In genomic region chr20:19932170-19932667, GRCh38 we compare ENCODE assay signal across 12 cellular contexts.
DNase-seq lines count a peak whose midpoint lies in the region; ATAC-seq and TF ChIP-seq lines count a peak whose summit lies in the region.
"Had no signal": no experiment of that assay in that cellular context is flagged by ENCODE, and none has a peak within 500 bp of the region (broad histone marks: within the 10 kb centered on the region; RNA-seq: fewer than 3 reads in every experiment).

No MANE protein-coding gene starts in this region.

- H3K9ac ChIP-seq in rectal smooth muscle tissue (ENCODE audit: low read length), result no peak overlapping the region

- intact Hi-C loops in left ventricle myocardium superior (cut with micrococcal nuclease) (no loop called here), Caco-2 (cut with micrococcal nuclease; ENCODE audit: unreplicated experiment) (no loop called here)

- peaks cover 25% of the 10 kb centered on the region for H3K4me1 Mint-ChIP-seq in Caco-2 (ENCODE audit: low read depth, unreplicated experiment)
- H3K4me1 Mint-ChIP-seq in activated CD4-positive, alpha-beta T cell treated with anti-CD3 and anti-CD28 coated beads, Interleukin-2, amount 10 ng/mL, durations not matched to agents 7 days and 5 days, result peaks cover 4% of the 10 kb centered on the region

- DNase-seq in CD1c-positive myeloid dendritic cell (ENCODE audit: extremely low spot score) (peak; percentile 70), astrocyte of the spinal cord (ENCODE audit: low read depth, low spot score) (peak; percentile 76), left ventricle myocardium superior (no peak), Caco-2 (no peak)
- DNase-seq in activated CD4-positive, alpha-beta T cell treated with anti-CD3 and anti-CD28 coated beads, Interleukin-2, amount 10 ng/mL, durations not matched to agents 7 days and 5 days, result no peak
- DNase-seq: activated CD8-positive, alpha-beta T cell treated with anti-CD3 and anti-CD28 coated beads, Interleukin-2, amount 10 ng/mL, durations not matched to agents 7 days and 5 days; CD8-positive, alpha-beta memory T cell; retina; stimulated activated naive CD8-positive, alpha-beta T cell treated with anti-CD3 and anti-CD28 coated beads, Interleukin-15, Interleukin-2, amounts not matched to agents 100 U/mL and 50 U/mL, for 24 hours had no signal

- H3K27ac ChIP-seq in rectal smooth muscle tissue (ENCODE audit: low read depth, low read length), result peak overlapping the region; percentile 5

- TF ChIP-seq CTCF in astrocyte of the spinal cord (IDR thresholded peaks at IDR 0.05; ENCODE audit: low read depth, low read length) (no peak), Caco-2 (IDR thresholded peaks at IDR 0.05; ENCODE audit: insufficient read depth in 1 of 2, low read depth in 1 of 2, low read length in 1 of 2, severe bottlenecking in 1 of 2, unreplicated experiment in 1 of 2) (no peak)

- BruUV-seq in Caco-2 (replicated peaks; lab: Mats Ljungman, UMichigan), result no TSS peak

- H3K4me1 ChIP-seq in rectal smooth muscle tissue (ENCODE audit: control insufficient read depth, insufficient read depth, low read length), result peaks cover 7% of the 10 kb centered on the region
- H3K4me1 ChIP-seq in Caco-2, result peaks cover 22% of the 10 kb centered on the region

- H3K27ac Mint-ChIP-seq in Caco-2 (ENCODE audit: unreplicated experiment), result no peak overlapping the region
- H3K27ac Mint-ChIP-seq in activated CD4-positive, alpha-beta T cell treated with anti-CD3 and anti-CD28 coated beads, Interleukin-2, amount 10 ng/mL, durations not matched to agents 7 days and 5 days, result no peak overlapping the region
- H3K27ac Mint-ChIP-seq: activated CD8-positive, alpha-beta T cell treated with anti-CD3 and anti-CD28 coated beads, Interleukin-2, amount 10 ng/mL, durations not matched to agents 7 days and 5 days had no signal

- H3K9me3 Mint-ChIP-seq in Caco-2 (ENCODE audit: unreplicated experiment), result no peaks in the 10 kb centered on the region
- H3K9me3 Mint-ChIP-seq in activated CD4-positive, alpha-beta T cell treated with anti-CD3 and anti-CD28 coated beads, Interleukin-2, amount 10 ng/mL, durations not matched to agents 7 days and 5 days, result no peaks in the 10 kb centered on the region

- POLR2A ChIA-PET in Caco-2 (lab: Charles Lee), result no interaction called here
- POLR2A ChIA-PET in activated CD4-positive, alpha-beta T cell treated with anti-CD3 and anti-CD28 coated beads, Interleukin-2, amount 10 ng/mL, durations not matched to agents 7 days and 5 days (lab: Charles Lee), result no interaction called here

- in situ Hi-C loops in astrocyte of the spinal cord (cut with HindIII; ENCODE audit: low sequenced_read_pairs), result no loop called here

- H3K27me3 Mint-ChIP-seq in Caco-2 (ENCODE audit: insufficient read depth, unreplicated experiment), result no peaks in the 10 kb centered on the region
- H3K27me3 Mint-ChIP-seq in activated CD4-positive, alpha-beta T cell treated with anti-CD3 and anti-CD28 coated beads, Interleukin-2, amount 10 ng/mL, durations not matched to agents 7 days and 5 days, result peaks cover 20% of the 10 kb centered on the region

- no peak overlapping the region for H3K4me3 Mint-ChIP-seq in Caco-2 (ENCODE audit: unreplicated experiment)
- no peak overlapping the region for H3K4me3 Mint-ChIP-seq in activated CD4-positive, alpha-beta T cell treated with anti-CD3 and anti-CD28 coated beads, Interleukin-2, amount 10 ng/mL, durations not matched to agents 7 days and 5 days
- H3K4me3 Mint-ChIP-seq: activated CD8-positive, alpha-beta T cell treated with anti-CD3 and anti-CD28 coated beads, Interleukin-2, amount 10 ng/mL, durations not matched to agents 7 days and 5 days; CD8-positive, alpha-beta memory T cell had no signal

- H3K9me3 ChIP-seq in Caco-2, result no peaks in the 10 kb centered on the region

- CTCF ChIA-PET in Caco-2 (lab: Charles Lee), result no interaction called here
- CTCF ChIA-PET in activated CD4-positive, alpha-beta T cell treated with anti-CD3 and anti-CD28 coated beads, Interleukin-2, amount 10 ng/mL, durations not matched to agents 7 days and 5 days (lab: Charles Lee), result no interaction called here

- H3K27me3 ChIP-seq in rectal smooth muscle tissue (ENCODE audit: control insufficient read depth, insufficient read depth, low read length), result no peaks in the 10 kb centered on the region
- H3K27me3 ChIP-seq in Caco-2 (replicated peaks; ENCODE audit: control insufficient read depth, insufficient read depth, low read length), result no peaks in the 10 kb centered on the region

- peak; percentile 69 for ATAC-seq in left ventricle myocardium superior
- ATAC-seq in GM19035 (IDR thresholded peaks at IDR 0.05; ENCODE audit: unreplicated experiment), result no peak
- ATAC-seq in GM18517 (IDR thresholded peaks at IDR 0.05; ENCODE audit: unreplicated experiment), result no peak
- ATAC-seq: activated CD8-positive, alpha-beta T cell treated with anti-CD3 and anti-CD28 coated beads, Interleukin-2, amount 10 ng/mL, durations not matched to agents 7 days and 5 days; stimulated activated naive CD8-positive, alpha-beta T cell treated with anti-CD3 and anti-CD28 coated beads, Interleukin-15, Interleukin-2, amounts not matched to agents 100 U/mL and 50 U/mL, for 24 hours had no signal

- H3K4me3 ChIP-seq in astrocyte of the spinal cord (ENCODE audit: low read depth, low read length) (no peak overlapping the region), rectal smooth muscle tissue (ENCODE audit: low read length) (peak overlapping the region; percentile 17), Caco-2 (ENCODE audit: low read depth, low read length) (no peak overlapping the region)

- peaks cover 4% of the 10 kb centered on the region for H3K36me3 Mint-ChIP-seq in Caco-2 (ENCODE audit: insufficient read depth, unreplicated experiment)
- H3K36me3 Mint-ChIP-seq in activated CD4-positive, alpha-beta T cell treated with anti-CD3 and anti-CD28 coated beads, Interleukin-2, amount 10 ng/mL, durations not matched to agents 7 days and 5 days (ENCODE audit: low read depth), result no peaks in the 10 kb centered on the region
- H3K36me3 Mint-ChIP-seq: CD8-positive, alpha-beta memory T cell had no signal

- no peaks in the 10 kb centered on the region for H3K36me3 ChIP-seq in rectal smooth muscle tissue (ENCODE audit: control insufficient read depth, insufficient read depth, low read length)
- H3K36me3 ChIP-seq in Caco-2 (ENCODE audit: control insufficient read depth, insufficient read depth, low read length), result no peaks in the 10 kb centered on the region; the same call in 1 of the 2 replicates

Comparison
In these comparisons a context has a peak if more than half of its experiments do, and no peak if none do; other contexts are left out.
1. DNase-seq: peak in CD1c-positive myeloid dendritic cell (single experiment) and astrocyte of the spinal cord (single experiment); none in left ventricle myocardium superior (single experiment), Caco-2 (0 of 2) and activated CD4-positive, alpha-beta T cell treated with anti-CD3 and anti-CD28 coated beads, Interleukin-2, amount 10 ng/mL, durations not matched to agents 7 days and 5 days (single experiment).